ENCODE assay signal across 1 cellular context in the genomic region with DNA sequence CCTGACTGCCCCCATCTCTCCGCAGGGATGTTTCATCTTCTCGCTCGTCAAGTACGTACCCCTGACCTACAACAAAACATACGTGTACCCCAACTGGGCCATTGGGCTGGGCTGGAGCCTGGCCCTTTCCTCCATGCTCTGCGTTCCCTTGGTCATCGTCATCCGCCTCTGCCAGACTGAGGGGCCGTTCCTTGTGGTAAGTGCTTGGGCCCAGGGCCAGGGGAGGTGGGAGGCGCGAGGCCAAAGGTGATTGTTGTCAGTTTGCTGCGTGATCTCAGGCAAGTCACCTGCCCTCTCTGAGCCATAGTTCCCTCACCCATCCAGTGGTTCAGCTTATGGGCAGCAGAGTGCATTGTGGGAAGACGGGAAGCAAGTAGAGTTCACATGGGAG.
TF ChIP-seq lines count a peak whose summit lies in the region.

No MANE protein-coding gene starts in this region.

TF ChIP-seq in WTC11, 78 proteins besides CTCF, POLR2A, EP300 and RAD21 (continued from another document):
- no peak for TF ChIP-seq ARID4B (CRISPR knock-in tag; IDR thresholded peaks at IDR 0.05; ENCODE audit: borderline replicate concordance)
- TF ChIP-seq E2F5 (CRISPR knock-in tag; IDR thresholded peaks at IDR 0.05) = no peak
- no peak for TF ChIP-seq ZNF219 (CRISPR knock-in tag; IDR thresholded peaks at IDR 0.05; ENCODE audit: borderline replicate concordance)
- TF ChIP-seq ELF4 (CRISPR knock-in tag; IDR thresholded peaks at IDR 0.05; ENCODE audit: low read depth) = no peak
- no peak for TF ChIP-seq FOXK1 (CRISPR knock-in tag; IDR thresholded peaks at IDR 0.05)
- no peak for TF ChIP-seq ZBTB21 (CRISPR knock-in tag; IDR thresholded peaks at IDR 0.05; ENCODE audit: borderline replicate concordance)
- TF ChIP-seq HMGA2 (CRISPR knock-in tag; IDR thresholded peaks at IDR 0.05) = no peak
- TF ChIP-seq ZNF281 (CRISPR knock-in tag; IDR thresholded peaks at IDR 0.05) = no peak
- no peak for TF ChIP-seq TEAD4 (CRISPR knock-in tag; IDR thresholded peaks at IDR 0.05)
- TF ChIP-seq ZNF423 (CRISPR knock-in tag; IDR thresholded peaks at IDR 0.05) = no peak
- TF ChIP-seq CDX4 (CRISPR knock-in tag; IDR thresholded peaks at IDR 0.05; ENCODE audit: borderline replicate concordance) = no peak
- no peak for TF ChIP-seq MYBL2 (CRISPR knock-in tag; IDR thresholded peaks at IDR 0.05)
